Comparison of ENCODE assay signal across 9 cellular contexts in genomic region chr17:48181653-48182052, GRCh38.
A peak's percentile ranks its signal among the peaks of the same experiment; 100 is the strongest.
DNase-seq lines count a peak whose midpoint lies in the region; ATAC-seq and TF ChIP-seq lines count a peak whose summit lies in the region.
"Had no signal": no experiment of that assay in that cellular context is flagged by ENCODE, and none has a peak within 500 bp of the region (broad histone marks: within the 10 kb centered on the region; RNA-seq: fewer than 3 reads in every experiment).

No MANE protein-coding gene starts in this region.

- no peak; the same call in 1 of the 2 replicates for TF ChIP-seq CTCF in RWPE1 (conservative IDR thresholded peaks at IDR 0.05; ENCODE audit: low read depth)

- peaks cover 18% of the 10 kb centered on the region for H3K4me1 Mint-ChIP-seq in T-helper 17 cell
- H3K4me1 Mint-ChIP-seq in activated T-helper 1 cell treated with anti-CD3 and anti-CD28 coated beads, Interleukin-12 subunit alpha, Interleukin-12 subunit beta, Interleukin-2, Interleukin-4 antibody, amounts not matched to agents 30 ng/mL and 10 ng/mL and 1 ng/mL, durations not matched to agents 14 hours and 24 hours and 36 hours (ENCODE audit: low read depth) = peaks cover 16% of the 10 kb centered on the region

- peak overlapping the region; percentile 86 for H3K27ac Mint-ChIP-seq in T-helper 17 cell
- H3K27ac Mint-ChIP-seq in activated T-helper 1 cell treated with anti-CD3 and anti-CD28 coated beads, Interleukin-12 subunit alpha, Interleukin-12 subunit beta, Interleukin-2, Interleukin-4 antibody, amounts not matched to agents 30 ng/mL and 10 ng/mL and 1 ng/mL, durations not matched to agents 14 hours and 24 hours and 36 hours = no peak overlapping the region

- POLR2A ChIA-PET in RWPE1 (lab: Yijun Ruan, JAX; ENCODE audit: low non-redundant PET) = no interaction called here

- no peaks in the 10 kb centered on the region for H3K9me3 ChIP-seq in T-helper 17 cell (ENCODE audit: control insufficient read depth, low read length, poor library complexity, severe bottlenecking)
- H3K9me3 ChIP-seq: lower lobe of right lung had no signal

- H3K4me3 Mint-ChIP-seq in T-helper 17 cell = no peak overlapping the region
- H3K4me3 Mint-ChIP-seq in activated T-helper 1 cell treated with anti-CD3 and anti-CD28 coated beads, Interleukin-12 subunit alpha, Interleukin-12 subunit beta, Interleukin-2, Interleukin-4 antibody, amounts not matched to agents 30 ng/mL and 10 ng/mL and 1 ng/mL, durations not matched to agents 14 hours and 24 hours and 36 hours = no peak overlapping the region

- no peaks in the 10 kb centered on the region for H3K9me3 Mint-ChIP-seq in activated T-helper 1 cell treated with anti-CD3 and anti-CD28 coated beads, Interleukin-12 subunit alpha, Interleukin-12 subunit beta, Interleukin-2, Interleukin-4 antibody, amounts not matched to agents 30 ng/mL and 10 ng/mL and 1 ng/mL, durations not matched to agents 14 hours and 24 hours and 36 hours

- CTCF ChIA-PET in RWPE1 (lab: Yijun Ruan, JAX) = no interaction called here

- DNase-seq in DMS114 treated with DMSO at 0.1 percent for 48 hours (lab: John Stamatoyannopoulos, UW; ENCODE audit: unreplicated experiment) = peak; percentile 18
- peak; percentile 36 for DNase-seq in HPDE6-E6E7 (ENCODE audit: extremely low spot score)
- DNase-seq in T-helper 17 cell = no peak
- peak; percentile 73 for DNase-seq in left kidney (ENCODE audit: low read depth, low spot score)
- no peak for DNase-seq in Ammon's horn (ENCODE audit: low spot score)
- no peak for DNase-seq in activated T-helper 1 cell treated with anti-CD3 and anti-CD28 coated beads, Interleukin-12 subunit alpha, Interleukin-12 subunit beta, Interleukin-2, Interleukin-4 antibody, amounts not matched to agents 30 ng/mL and 10 ng/mL and 1 ng/mL, durations not matched to agents 14 hours and 24 hours and 36 hours (ENCODE audit: low spot score)
- DNase-seq in RWPE1 (ENCODE audit: low spot score) = no peak
- DNase-seq: lower lobe of right lung had no signal

- H3K36me3 Mint-ChIP-seq in T-helper 17 cell (ENCODE audit: low read depth) = peaks cover 25% of the 10 kb centered on the region
- peaks cover 55% of the 10 kb centered on the region for H3K36me3 Mint-ChIP-seq in activated T-helper 1 cell treated with anti-CD3 and anti-CD28 coated beads, Interleukin-12 subunit alpha, Interleukin-12 subunit beta, Interleukin-2, Interleukin-4 antibody, amounts not matched to agents 30 ng/mL and 10 ng/mL and 1 ng/mL, durations not matched to agents 14 hours and 24 hours and 36 hours (ENCODE audit: low read depth)

- no peak overlapping the region for H3K27ac ChIP-seq in RWPE1
- H3K27ac ChIP-seq: lower lobe of right lung had no signal

- no peaks in the 10 kb centered on the region for H3K27me3 Mint-ChIP-seq in T-helper 17 cell
- H3K27me3 Mint-ChIP-seq in activated T-helper 1 cell treated with anti-CD3 and anti-CD28 coated beads, Interleukin-12 subunit alpha, Interleukin-12 subunit beta, Interleukin-2, Interleukin-4 antibody, amounts not matched to agents 30 ng/mL and 10 ng/mL and 1 ng/mL, durations not matched to agents 14 hours and 24 hours and 36 hours (ENCODE audit: insufficient read depth) = no peaks in the 10 kb centered on the region

- ATAC-seq in T-helper 17 cell (no peak), GM21619 (IDR thresholded peaks at IDR 0.05; ENCODE audit: unreplicated experiment) (no peak)
- ATAC-seq: lower lobe of right lung had no signal

- intact Hi-C loops in activated T-helper 1 cell treated with anti-CD3 and anti-CD28 coated beads, Interleukin-12 subunit alpha, Interleukin-12 subunit beta, Interleukin-2, Interleukin-4 antibody, amounts not matched to agents 30 ng/mL and 10 ng/mL and 1 ng/mL, durations not matched to agents 14 hours and 24 hours and 36 hours (cut with micrococcal nuclease) = no loop called here

Comparison
In these comparisons a context has a peak if more than half of its experiments do, and no peak if none do; other contexts are left out.
1. DNase-seq: peak in DMS114 treated with DMSO at 0.1 percent for 48 hours (single experiment), HPDE6-E6E7 (single experiment) and left kidney (single experiment); none in T-helper 17 cell (0 of 3), Ammon's horn (single experiment), activated T-helper 1 cell treated with anti-CD3 and anti-CD28 coated beads, Interleukin-12 subunit alpha, Interleukin-12 subunit beta, Interleukin-2, Interleukin-4 antibody, amounts not matched to agents 30 ng/mL and 10 ng/mL and 1 ng/mL, durations not matched to agents 14 hours and 24 hours and 36 hours (single experiment) and RWPE1 (single experiment).